In the genomic region with DNA sequence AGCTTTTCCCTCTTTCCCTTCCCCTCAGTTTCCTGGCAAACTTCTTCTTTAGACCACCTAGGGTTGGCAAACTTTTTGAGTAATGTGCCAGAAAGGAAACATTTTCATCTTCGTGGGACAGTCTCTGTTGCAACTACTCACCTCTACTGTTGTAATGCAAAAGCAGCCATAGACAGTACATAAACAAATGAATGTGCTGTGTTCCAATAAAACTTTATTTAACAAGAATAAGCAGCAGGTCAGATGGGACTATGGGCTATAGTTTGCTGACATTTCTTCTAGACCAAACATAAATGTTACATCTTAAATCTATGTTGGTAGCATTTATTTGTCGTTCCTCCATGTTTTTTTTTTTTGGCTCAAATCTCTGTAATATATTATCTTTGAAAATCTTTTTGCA, we compare ENCODE assay signal across 28 cellular contexts.
"Had no signal": no experiment of that assay in that cellular context is flagged by ENCODE, and none has a peak within 500 bp of the region (broad histone marks: within the 10 kb centered on the region; RNA-seq: fewer than 3 reads in every experiment).

No MANE protein-coding gene starts in this region.

- H3K9me3 ChIP-seq: colonic mucosa, esophagus muscularis mucosa, esophagus squamous epithelium, gastrocnemius medialis, gastroesophageal sphincter, heart left ventricle, heart right ventricle had no signal

- H3K27me3 ChIP-seq: colonic mucosa, esophagus muscularis mucosa, esophagus squamous epithelium, foreskin keratinocyte, gastrocnemius medialis, gastroesophageal sphincter, heart left ventricle had no signal

- H3K4me1 ChIP-seq: colonic mucosa, esophagus muscularis mucosa, esophagus squamous epithelium, foreskin keratinocyte, gastrocnemius medialis, gastroesophageal sphincter, heart left ventricle, heart right ventricle had no signal

- H3K4me3 ChIP-seq: colonic mucosa, coronary artery, dorsolateral prefrontal cortex, esophagus muscularis mucosa, esophagus squamous epithelium, gastrocnemius medialis, gastroesophageal sphincter, heart left ventricle, heart right ventricle had no signal

- H3K36me3 ChIP-seq: colonic mucosa, esophagus muscularis mucosa, esophagus squamous epithelium, gastrocnemius medialis, gastroesophageal sphincter, heart left ventricle, heart right ventricle had no signal

- ATAC-seq: effector memory CD8-positive, alpha-beta T cell; esophagus mucosa; foreskin keratinocyte; gastrocnemius medialis; gastroesophageal sphincter; heart left ventricle; heart right ventricle had no signal

- H3K27ac ChIP-seq: colonic mucosa, coronary artery, dorsolateral prefrontal cortex, epithelial cell of prostate, esophagus muscularis mucosa, esophagus squamous epithelium, foreskin keratinocyte, gastrocnemius medialis, gastroesophageal sphincter, heart left ventricle, heart right ventricle had no signal

- DNase-seq: colonic mucosa; cortex of kidney; dermis blood vessel endothelial cell; dorsolateral prefrontal cortex; effector CD4-positive, alpha-beta T cell; effector CD8-positive, alpha-beta T cell; effector memory CD4-positive, alpha-beta T cell; effector memory CD8-positive, alpha-beta T cell; endodermal cell; erythroblast; esophagus squamous epithelium; foreskin fibroblast; foreskin keratinocyte; foreskin melanocyte; gastrocnemius medialis; glutamatergic neuron; head of caudate nucleus; heart left ventricle; heart right ventricle had no signal

- FAIRE-seq: colon, endometrium, endothelial cell of umbilical vein, frontal cortex had no signal
